ENCODE assay signal across 27 cellular contexts in the genomic region with DNA sequence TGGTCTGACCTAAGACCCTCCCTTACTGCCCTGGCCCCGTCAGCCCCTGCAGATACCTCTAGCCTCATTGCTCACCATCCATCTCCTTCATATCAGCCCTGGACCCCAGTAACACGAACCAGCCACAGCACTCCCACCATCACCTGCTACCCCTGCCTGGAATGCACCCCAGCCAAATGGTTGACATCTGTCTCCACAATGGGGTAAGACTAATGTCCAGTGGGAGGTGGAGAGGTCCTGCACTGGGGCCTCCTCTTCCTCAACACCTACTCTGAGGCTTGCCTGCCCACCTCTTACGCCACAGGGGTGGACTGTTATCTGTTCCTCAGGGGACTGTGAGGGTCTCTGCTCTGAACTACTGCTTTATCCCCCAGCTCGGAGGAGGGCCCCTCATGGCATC. TPM values are rescaled to one million over a fixed set of nuclear protein-coding genes. Genes with fewer than 3 reads are reported as not detected.
DNase-seq lines count a peak whose midpoint lies in the region; ATAC-seq and TF ChIP-seq lines count a peak whose summit lies in the region.
"Had no signal": no experiment of that assay in that cellular context is flagged by ENCODE, and none has a peak within 500 bp of the region (broad histone marks: within the 10 kb centered on the region; RNA-seq: fewer than 3 reads in every experiment).

No MANE protein-coding gene starts in this region.

- CTCF ChIA-PET in A673 (lab: Charles Lee) = no interaction called here

- H3K9me3 Mint-ChIP-seq in stimulated activated naive CD8-positive, alpha-beta T cell treated with anti-CD3 and anti-CD28 coated beads, Interleukin-15, Interleukin-2, amounts not matched to agents 100 ng/mL and 50 ng/mL, for 24 hours = peaks cover 5% of the 10 kb centered on the region
- peaks cover 0 to 5% of the 10 kb centered on the region in 2 donors for H3K9me3 Mint-ChIP-seq in stimulated activated naive CD8-positive, alpha-beta T cell treated with anti-CD3 and anti-CD28 coated beads, Interleukin-15, amount 100 ng/mL, for 72 hours
- H3K9me3 Mint-ChIP-seq: CD8-positive, alpha-beta T cell; central memory CD8-positive, alpha-beta T cell; naive B cell had no signal

- no peaks in the 10 kb centered on the region for H3K9me3 ChIP-seq in T-helper 17 cell (ENCODE audit: control insufficient read depth, low read length, poor library complexity, severe bottlenecking)
- no peaks in the 10 kb centered on the region for H3K9me3 ChIP-seq in fibroblast of lung (ENCODE audit: control insufficient read depth, insufficient read depth, low read depth, low read length)
- no peaks in the 10 kb centered on the region for H3K9me3 ChIP-seq in A673 (ENCODE audit: low read depth, low read length, poor library complexity, severe bottlenecking)
- H3K9me3 ChIP-seq: spleen had no signal

- H3K4me1 Mint-ChIP-seq in stimulated activated naive CD8-positive, alpha-beta T cell treated with anti-CD3 and anti-CD28 coated beads, Interleukin-15, Interleukin-2, amounts not matched to agents 100 ng/mL and 50 ng/mL, for 24 hours (ENCODE audit: low read depth) = peaks cover 65% of the 10 kb centered on the region
- H3K4me1 Mint-ChIP-seq in stimulated activated naive CD8-positive, alpha-beta T cell treated with anti-CD3 and anti-CD28 coated beads, Interleukin-15, amount 100 ng/mL, for 72 hours = peaks cover 82% of the 10 kb centered on the region
- H3K4me1 Mint-ChIP-seq in T-helper 17 cell = peaks cover 29% of the 10 kb centered on the region
- H3K4me1 Mint-ChIP-seq: naive B cell had no signal

- no peak for ATAC-seq in stimulated activated naive CD8-positive, alpha-beta T cell treated with anti-CD3 and anti-CD28 coated beads, Interleukin-15, amount 100 ng/mL, for 72 hours
- ATAC-seq in T-helper 17 cell (no peak), GM19452 (IDR thresholded peaks at IDR 0.05; ENCODE audit: unreplicated experiment) (no peak)
- ATAC-seq: CD8-positive, alpha-beta T cell had no signal

- peaks cover 19% of the 10 kb centered on the region for H3K4me1 ChIP-seq in fibroblast of lung (ENCODE audit: control insufficient read depth, extremely low read depth, insufficient read depth, low read length)
- H3K4me1 ChIP-seq in A673 (ENCODE audit: insufficient read depth, low read length, poor library complexity, severe bottlenecking) = no peaks in the 10 kb centered on the region

- H3K27ac Mint-ChIP-seq in stimulated activated naive CD8-positive, alpha-beta T cell treated with anti-CD3 and anti-CD28 coated beads, Interleukin-15, Interleukin-2, amounts not matched to agents 100 ng/mL and 50 ng/mL, for 24 hours = peak overlapping the region; percentile 72
- peak overlapping the region in 1 of 2 donors; percentile 72 for H3K27ac Mint-ChIP-seq in stimulated activated naive CD8-positive, alpha-beta T cell treated with anti-CD3 and anti-CD28 coated beads, Interleukin-15, amount 100 ng/mL, for 72 hours
- H3K27ac Mint-ChIP-seq in T-helper 17 cell = peak overlapping the region; percentile 74
- H3K27ac Mint-ChIP-seq: CD8-positive, alpha-beta T cell had no signal

- H2AFZ ChIP-seq in fibroblast of lung (ENCODE audit: low read length) = no peak overlapping the region
- H2AFZ ChIP-seq: hepatocyte had no signal

- DNase-seq in stimulated activated naive CD8-positive, alpha-beta T cell treated with anti-CD3 and anti-CD28 coated beads, Interleukin-15, amount 100 ng/mL, for 72 hours = no peak
- no peak for DNase-seq in T-helper 17 cell
- DNase-seq in fibroblast of lung (ENCODE audit: low read depth in 2 of 2) = no peak
- no peak for DNase-seq in A673 (ENCODE audit: low spot score)
- DNase-seq in cerebellum (ENCODE audit: low spot score) = no peak
- DNase-seq: activated CD4-positive, alpha-beta T cell treated with anti-CD3 and anti-CD28 coated beads for 1 hour; CD8-positive, alpha-beta T cell; KG1; MM.1S; naive B cell; NCI-H1417; NCI-H774; stimulated activated CD4-positive, alpha-beta T cell treated with anti-CD3 and anti-CD28 coated beads, Interleukin-2, amount 100 ng/mL, for 48 hours; trophoblast cell had no signal

- no peaks in the 10 kb centered on the region for H3K27me3 ChIP-seq in fibroblast of lung (ENCODE audit: control insufficient read depth, insufficient read depth, low read length)
- no peaks in the 10 kb centered on the region for H3K27me3 ChIP-seq in A673 (replicated peaks; ENCODE audit: insufficient read depth, low read depth, low read length, poor library complexity)
- H3K27me3 ChIP-seq: hepatocyte, spleen had no signal

- H3K79me2 ChIP-seq in fibroblast of lung (ENCODE audit: control insufficient read depth, insufficient read depth, low read length) = no peaks in the 10 kb centered on the region
- H3K79me2 ChIP-seq: hepatocyte had no signal

- no peaks in the 10 kb centered on the region for H3K36me3 ChIP-seq in fibroblast of lung (ENCODE audit: control insufficient read depth, insufficient read depth, low read length)
- H3K36me3 ChIP-seq in A673 (ENCODE audit: insufficient read depth, low read length, poor library complexity, severe bottlenecking) = no peaks in the 10 kb centered on the region
- H3K36me3 ChIP-seq: spleen had no signal

- H3K4me3 ChIP-seq in fibroblast of lung (replicated peaks in 1 of 4; ENCODE audit: control extremely low read depth in 1 of 4, insufficient read depth in 1 of 4, low read depth in 3 of 4, low read length in 4 of 4) = no peak overlapping the region
- H3K4me3 ChIP-seq in A673 (ENCODE audit: low read depth, low read length, poor library complexity, severe bottlenecking) = no peak overlapping the region
- H3K4me3 ChIP-seq: hepatocyte, spleen had no signal

- POLR2A ChIA-PET in A673 (lab: Charles Lee; ENCODE audit: low non-redundant PET) = no interaction called here

- intact Hi-C loops in A673 (cut with micrococcal nuclease; ENCODE audit: unreplicated experiment) = no loop called here

- no peaks in the 10 kb centered on the region for H4K20me1 ChIP-seq in fibroblast of lung (ENCODE audit: control insufficient read depth, extremely low read depth, insufficient read depth, low read length)

- no peaks in the 10 kb centered on the region for H3K27me3 Mint-ChIP-seq in stimulated activated naive CD8-positive, alpha-beta T cell treated with anti-CD3 and anti-CD28 coated beads, Interleukin-15, Interleukin-2, amounts not matched to agents 100 ng/mL and 50 ng/mL, for 24 hours
- H3K27me3 Mint-ChIP-seq in stimulated activated naive CD8-positive, alpha-beta T cell treated with anti-CD3 and anti-CD28 coated beads, Interleukin-15, amount 100 ng/mL, for 72 hours = no peaks in the 10 kb centered on the region
- no peaks in the 10 kb centered on the region for H3K27me3 Mint-ChIP-seq in T-helper 17 cell
- H3K27me3 Mint-ChIP-seq: activated naive CD8-positive, alpha-beta T cell; central memory CD8-positive, alpha-beta T cell; naive B cell had no signal

- BruUV-seq in A673 (replicated peaks; lab: Mats Ljungman, UMichigan) = no TSS peak

- no peaks in the 10 kb centered on the region for H3K36me3 Mint-ChIP-seq in stimulated activated naive CD8-positive, alpha-beta T cell treated with anti-CD3 and anti-CD28 coated beads, Interleukin-15, Interleukin-2, amounts not matched to agents 100 ng/mL and 50 ng/mL, for 24 hours (ENCODE audit: low read depth)
- no peaks in the 10 kb centered on the region for H3K36me3 Mint-ChIP-seq in T-helper 17 cell (ENCODE audit: low read depth)
- H3K36me3 Mint-ChIP-seq: CD8-positive, alpha-beta T cell; naive B cell had no signal

- H3K4me2 ChIP-seq in fibroblast of lung (ENCODE audit: extremely low read depth, insufficient read depth, low read length) = no peak overlapping the region
- H3K4me2 ChIP-seq: hepatocyte had no signal

- peak overlapping the region; percentile 52 for H3K27ac ChIP-seq in fibroblast of lung (ENCODE audit: insufficient read depth, low read length)
- H3K27ac ChIP-seq in A673 (ENCODE audit: low read depth, low read length, poor library complexity, severe bottlenecking) = no peak overlapping the region
- H3K27ac ChIP-seq: hepatocyte had no signal

- H3K9ac ChIP-seq in fibroblast of lung (ENCODE audit: insufficient read depth, low read length) = no peak overlapping the region

- H3K4me3 Mint-ChIP-seq in stimulated activated naive CD8-positive, alpha-beta T cell treated with anti-CD3 and anti-CD28 coated beads, Interleukin-15, Interleukin-2, amounts not matched to agents 100 ng/mL and 50 ng/mL, for 24 hours = no peak overlapping the region
- no peak overlapping the region for H3K4me3 Mint-ChIP-seq in stimulated activated naive CD8-positive, alpha-beta T cell treated with anti-CD3 and anti-CD28 coated beads, Interleukin-15, amount 100 ng/mL, for 72 hours
- H3K4me3 Mint-ChIP-seq in T-helper 17 cell = no peak overlapping the region
- H3K4me3 Mint-ChIP-seq: activated naive CD8-positive, alpha-beta T cell; CD8-positive, alpha-beta T cell; central memory CD8-positive, alpha-beta T cell; naive B cell had no signal

- TF ChIP-seq CTCF in fibroblast of lung (conservative IDR thresholded peaks at IDR 0.05 in 1 of 2, IDR thresholded peaks at IDR 0.05 in 1 of 2; ENCODE audit: low read depth in 1 of 2, low read length in 2 of 2) (no peak), A673 (conservative IDR thresholded peaks at IDR 0.05; ENCODE audit: low read depth, low read length) (no peak)

RNA-seq across cellular contexts. Expression of gene CSF2, which starts 12.1 kb away (rescaled TPM):
- total RNA-seq in T-helper 17 cell = not detected
- total RNA-seq in fibroblast of lung = 0.51 and 0.66 TPM in 2 replicates
- 0.09 and 0.71 TPM in 2 replicates for polyA plus RNA-seq in fibroblast of lung
- polyA plus RNA-seq in fibroblast of lung (2012) = 0.17 and 0.56 TPM in 2 replicates
- polyA minus RNA-seq in fibroblast of lung (ENCODE audit: low replicate concordance) = not detected in 2 replicates
- total RNA-seq in A673 (2021) = not detected in 2 replicates
- total RNA-seq in cerebellum = not detected
- total RNA-seq: G401, hepatocyte, omental fat pad, Right ventricle myocardium superior, spleen had no signal
- polyA plus RNA-seq: hepatocyte, spleen had no signal

RNA-seq across cellular contexts. Expression of gene IL3, which starts 25.2 kb away (rescaled TPM):
- total RNA-seq in T-helper 17 cell (not detected), fibroblast of lung (not detected in 2 replicates), A673 (2021) (not detected in 2 replicates), cerebellum (not detected)
- not detected in 2 replicates for polyA plus RNA-seq in fibroblast of lung
- polyA plus RNA-seq in fibroblast of lung (2012) = not detected in 2 replicates
- not detected in 2 replicates for polyA minus RNA-seq in fibroblast of lung (ENCODE audit: low replicate concordance)
- total RNA-seq: CD8-positive, alpha-beta T cell; dermis microvascular lymphatic vessel endothelial cell; epithelial cell of proximal tubule; G401; HT-29; omental fat pad; renal cortical epithelial cell; Right ventricle myocardium superior; spleen had no signal
- polyA plus RNA-seq: hepatocyte, spleen had no signal
